Comparison of ENCODE assay signal across 27 cellular contexts in genomic region chr20:17658648-17658993, GRCh38. TPM values are rescaled to one million over a fixed set of nuclear protein-coding genes. Genes with fewer than 3 reads are reported as not detected.
DNase-seq lines count a peak whose midpoint lies in the region; ATAC-seq, FAIRE-seq and TF ChIP-seq lines count a peak whose summit lies in the region.
"Had no signal": no experiment of that assay in that cellular context is flagged by ENCODE, and none has a peak within 500 bp of the region (broad histone marks: within the 10 kb centered on the region; RNA-seq: fewer than 3 reads in every experiment).

No MANE protein-coding gene starts in this region.

- H3K27me3 Mint-ChIP-seq in HFFc6 (ENCODE audit: insufficient read depth) (peaks cover 8% of the 10 kb centered on the region), immature natural killer cell (ENCODE audit: low read depth in 3 of 3) (peaks cover 0 to 6% (median 3%) of the 10 kb centered on the region in 3 donors), progenitor cell of endocrine pancreas (no peaks in the 10 kb centered on the region)
- H3K27me3 Mint-ChIP-seq: CD8-positive, alpha-beta memory T cell had no signal

- peaks cover 7 to 16% of the 10 kb centered on the region in 2 donors for H3K36me3 ChIP-seq in kidney (ENCODE audit: control insufficient read depth in 1 of 2, insufficient read depth in 2 of 2, low read length in 2 of 2)
- H3K36me3 ChIP-seq: BE2C had no signal

- no peaks in the 10 kb centered on the region for H3K9me3 ChIP-seq in kidney (ENCODE audit: control insufficient read depth in 1 of 2, low read length in 2 of 2)
- H3K9me3 ChIP-seq: BE2C, MG63, SJSA1 had no signal

- H3K4me3 ChIP-seq in kidney (ENCODE audit: low read length in 2 of 2): no peak overlapping the region
- H3K4me3 ChIP-seq: MG63, SJSA1 had no signal

- DNase-seq in activated effector memory CD4-positive, alpha-beta T cell treated with anti-CD3 and anti-CD28 coated beads, Interleukin-2, amount 50 U/mL, for 16 hours: peak; percentile 28
- DNase-seq in activated effector memory CD4-positive, alpha-beta T cell treated with Interleukin-2 at 50 U/mL for 16 hours: no peak
- no peak for DNase-seq in HFFc6
- DNase-seq in immature natural killer cell: no peak
- DNase-seq in progenitor cell of endocrine pancreas (ENCODE audit: low spot score, unreplicated experiment): no peak
- DNase-seq in stimulated activated CD4-positive, alpha-beta T cell treated with anti-CD3 and anti-CD28 coated beads, Interleukin-2, amount 100 ng/mL, for 48 hours: no peak
- no peak for DNase-seq in kidney
- DNase-seq: BE2C; CD8-positive, alpha-beta memory T cell; DMS153; KG1; MG63; NCI-H1105 treated with DMSO at 0.1 percent for 48 hours; NCI-H2029 treated with DMSO at 0.1 percent for 48 hours; NCI-H446 treated with DMSO at 0.1 percent for 48 hours; NCI-H526; NCI-H82; NK-92 treated with Interleukin-12 subunit alpha and Interleukin-12 subunit beta, amount 100 ng/mL, for 24 hours; PC-3; Right ventricle myocardium superior had no signal

- no peak overlapping the region for H3K9ac ChIP-seq in kidney (ENCODE audit: low read length in 2 of 2)

- intact Hi-C loops in kidney (cut with DNase I): no loop called here

- H3K4me1 Mint-ChIP-seq in HFFc6 (ENCODE audit: low read depth): peaks cover 76% of the 10 kb centered on the region
- H3K4me1 Mint-ChIP-seq in immature natural killer cell: peaks cover 54 to 72% of the 10 kb centered on the region in 2 donors
- peaks cover 14% of the 10 kb centered on the region for H3K4me1 Mint-ChIP-seq in progenitor cell of endocrine pancreas (ENCODE audit: low read depth)

- ATAC-seq in HG02885 (IDR thresholded peaks at IDR 0.05; ENCODE audit: poor library complexity, unreplicated experiment): no peak
- ATAC-seq: PC-3 had no signal

- peaks cover 69% of the 10 kb centered on the region for H3K36me3 Mint-ChIP-seq in HFFc6 (ENCODE audit: low read depth)
- H3K36me3 Mint-ChIP-seq in immature natural killer cell: peaks cover 28 to 30% (median 28%) of the 10 kb centered on the region in 3 donors
- peaks cover 51% of the 10 kb centered on the region for H3K36me3 Mint-ChIP-seq in progenitor cell of endocrine pancreas (ENCODE audit: insufficient read depth)

- H3K4me3 Mint-ChIP-seq in HFFc6 (no peak overlapping the region), immature natural killer cell (no peak overlapping the region), progenitor cell of endocrine pancreas (ENCODE audit: low read depth) (no peak overlapping the region)
- H3K4me3 Mint-ChIP-seq: CD14-positive monocyte; CD8-positive, alpha-beta memory T cell had no signal

- H3K27ac Mint-ChIP-seq in HFFc6: peak overlapping the region; percentile 25; the same call in 1 of the 2 replicates
- H3K27ac Mint-ChIP-seq in immature natural killer cell: peak overlapping the region in 4 of 6 donors; percentile 8 to 63 (median 26)
- peak overlapping the region; percentile 80 for H3K27ac Mint-ChIP-seq in progenitor cell of endocrine pancreas

- peaks cover 5% of the 10 kb centered on the region for H3K9me3 Mint-ChIP-seq in HFFc6
- H3K9me3 Mint-ChIP-seq in immature natural killer cell: no peaks in the 10 kb centered on the region
- no peaks in the 10 kb centered on the region for H3K9me3 Mint-ChIP-seq in progenitor cell of endocrine pancreas (ENCODE audit: low read depth)

- peaks cover 16 to 24% of the 10 kb centered on the region in 2 donors for H3K4me1 ChIP-seq in kidney (ENCODE audit: control insufficient read depth in 1 of 2, insufficient read depth in 1 of 2, low read depth in 1 of 2, low read length in 2 of 2)
- H3K4me1 ChIP-seq: BE2C had no signal

- no peak overlapping the region for H3K27ac ChIP-seq in kidney (ENCODE audit: low read depth in 2 of 2, low read length in 2 of 2)
- H3K27ac ChIP-seq: 22Rv1, SJSA1 had no signal

- TF ChIP-seq CTCF in HFFc6 (IDR thresholded peaks at IDR 0.05) (no peak), progenitor cell of endocrine pancreas (IDR thresholded peaks at IDR 0.05; ENCODE audit: unreplicated experiment) (no peak), kidney (IDR thresholded peaks at IDR 0.05; ENCODE audit: borderline replicate concordance, extremely low read depth, insufficient read depth) (no peak)

- FAIRE-seq in kidney (lab: Jason Lieb, UNC): no peak
- FAIRE-seq: H54, HTR-8/SVneo had no signal

RNA-seq across cellular contexts. Expression of gene RRBP1, which starts 23.4 kb away (rescaled TPM):
- total RNA-seq in HFFc6 (2021; fragmentation: NEBNext Ultra II Directional; extraction: Animal tissue kit (Norgen Biotek cat#: 25700)): 100 to 1,000 TPM; 273 to 331 (median 317) TPM
- polyA plus RNA-seq in immature natural killer cell (10 to 100 TPM in 1 of 3 donors, 1 to 10 TPM in 2; 4.1 to 39.0 (median 5.7) TPM), kidney (ENCODE audit: insufficient read depth, low read depth, low replicate concordance) (83.4 TPM)
- total RNA-seq in progenitor cell of endocrine pancreas (222 and 242 TPM in 2 replicates), kidney (231 TPM)

RNA-seq across cellular contexts. Expression of gene BANF2, which starts 41.1 kb away (rescaled TPM):
- not detected for total RNA-seq in HFFc6 (2021; fragmentation: NEBNext Ultra II Directional; extraction: Animal tissue kit (Norgen Biotek cat#: 25700))
- not detected for polyA plus RNA-seq in immature natural killer cell
- total RNA-seq in progenitor cell of endocrine pancreas: not detected in 2 replicates
- not detected for total RNA-seq in kidney
- not detected for polyA plus RNA-seq in kidney (ENCODE audit: insufficient read depth, low read depth, low replicate concordance)
- total RNA-seq: CD8-positive, alpha-beta memory T cell; PC-3; Right ventricle myocardium superior; RPMI7951; SJSA1 had no signal
- polyA plus RNA-seq: CD14-positive monocyte; CD8-positive, alpha-beta memory T cell had no signal

Comparison
In these comparisons a context has a peak if more than half of its experiments do, and no peak if none do; other contexts are left out.
1. H3K27ac Mint-ChIP-seq: peak in every context shown above with its lines; median percentile 80 in progenitor cell of endocrine pancreas; 26 in immature natural killer cell; 25 in HFFc6.